Comparison of ENCODE assay signal across 25 cellular contexts in genomic region chr1:204268101-204268500, GRCh38. TPM values are rescaled to one million over a fixed set of nuclear protein-coding genes. Genes with fewer than 3 reads are reported as not detected.
DNase-seq lines count a peak whose midpoint lies in the region; ATAC-seq, FAIRE-seq and TF ChIP-seq lines count a peak whose summit lies in the region.
"Had no signal": no experiment of that assay in that cellular context is flagged by ENCODE, and none has a peak within 500 bp of the region (broad histone marks: within the 10 kb centered on the region; RNA-seq: fewer than 3 reads in every experiment).

No MANE protein-coding gene starts in this region.

- DNase-seq in COLO668 (lab: John Stamatoyannopoulos, UW; ENCODE audit: unreplicated experiment) (peak; percentile 95), NCI-H1092 treated with DMSO at 0.1 percent for 48 hours (lab: John Stamatoyannopoulos, UW) (peak; percentile 31), NCI-H526 treated with DMSO at 0.1 percent for 48 hours (lab: John Stamatoyannopoulos, UW) (peak; percentile 18), HepG2 (ENCODE audit: low spot score) (no peak), DMS 273 (lab: John Stamatoyannopoulos, UW; ENCODE audit: unreplicated experiment) (no peak), epidermal melanocyte (ENCODE audit: insufficient read length, low spot score) (no peak)
- DNase-seq in activated T-cell treated with anti-CD3 and anti-CD28 coated beads, Interleukin-2, amount 50 U/mL, for 4 hours = no peak
- DNase-seq: activated CD4-positive, alpha-beta T cell treated with anti-CD3 and anti-CD28 coated beads for 1 hour; BE2C; effector CD4-positive, alpha-beta T cell; mesenchymal stem cell; MG63; naive B cell; NCI-H2029 treated with DMSO at 0.1 percent for 48 hours; NCI-H524; T-helper 17 cell had no signal

- no peaks in the 10 kb centered on the region for H4K20me1 ChIP-seq in HepG2 (ENCODE audit: insufficient read depth, low read length)

- CTCF ChIA-PET in HepG2 (lab: Yijun Ruan, JAX; ENCODE audit: low intra/inter-chr PET ratio, low total read pairs) = no interaction called here

- H3K27me3 Mint-ChIP-seq in activated T-cell treated with anti-CD3 and anti-CD28 coated beads, Interleukin-2, amount 50 U/mL, for 4 hours (ENCODE audit: low read depth) = no peaks in the 10 kb centered on the region
- H3K27me3 Mint-ChIP-seq: brain had no signal

- FAIRE-seq in HepG2 (lab: Jason Lieb, UNC) = no peak
- FAIRE-seq: K562 had no signal

- no TSS peak for BruUV-seq in HepG2 (replicated peaks; lab: Mats Ljungman, UMichigan)

- H2AFZ ChIP-seq in HepG2 (ENCODE audit: low read length) = no peak overlapping the region
- H2AFZ ChIP-seq: GM23338 had no signal

- H3K36me3 Mint-ChIP-seq in activated T-cell treated with anti-CD3 and anti-CD28 coated beads, Interleukin-2, amount 50 U/mL, for 4 hours (ENCODE audit: insufficient read depth) = no peaks in the 10 kb centered on the region
- H3K36me3 Mint-ChIP-seq: naive B cell had no signal

- in situ Hi-C loops in HepG2 (cut with HindIII; ENCODE audit: extremely low pct_ligation_motif_present, low pct_unique_long_range_greater_than_20kb) = no loop called here

- intact Hi-C loops in HepG2 (cut with micrococcal nuclease; ENCODE audit: unreplicated experiment) = no loop called here

- no peak for TF ChIP-seq EP300 in HepG2 (IDR thresholded peaks at IDR 0.05; ENCODE audit: low read depth in 2 of 2, low read length in 2 of 2)
- no peak for TF ChIP-seq EP300 in HepG2 (CRISPR knock-in tag; IDR thresholded peaks at IDR 0.05; ENCODE audit: borderline replicate concordance)

- no peak overlapping the region for H3K4me3 ChIP-seq in HepG2 (replicated peaks in 1 of 3; ENCODE audit: insufficient read depth in 1 of 3, low read depth in 2 of 3, low read length in 3 of 3)
- H3K4me3 ChIP-seq: GM23338, K562, MG63, SK-N-MC, suprapubic skin, vagina had no signal

- no peak for TF ChIP-seq CTCF in HepG2 (CRISPR knock-in tag; IDR thresholded peaks at IDR 0.05)

- peaks cover 2 to 42% of the 10 kb centered on the region in 2 experiments; a peak in 4 of 5 replicates for H3K36me3 ChIP-seq in HepG2 (replicated peaks in 1 of 2; ENCODE audit: control insufficient read depth in 1 of 2, insufficient read depth in 2 of 2, low read length in 2 of 2)
- H3K36me3 ChIP-seq: MG63, suprapubic skin, vagina had no signal

- POLR2A ChIA-PET in HepG2 (lab: Yijun Ruan, JAX) = no interaction called here

- no peaks in the 10 kb centered on the region for H3K27me3 ChIP-seq in HepG2 (ENCODE audit: control insufficient read depth in 1 of 2, insufficient read depth in 2 of 2, low read length in 2 of 2)
- H3K27me3 ChIP-seq: BE2C, suprapubic skin, vagina had no signal

- no peaks in the 10 kb centered on the region for H3K79me2 ChIP-seq in HepG2 (ENCODE audit: insufficient read depth, low read length)

- H3K9ac ChIP-seq in HepG2 (ENCODE audit: insufficient read depth, low read depth, low read length) = no peak overlapping the region

- TF ChIP-seq POLR2A in HepG2 (IDR thresholded peaks at IDR 0.05; ENCODE audit: insufficient read depth in 1 of 2, low read depth in 2 of 2, low read length in 2 of 2) = no peak

- H3K4me1 Mint-ChIP-seq in activated T-cell treated with anti-CD3 and anti-CD28 coated beads, Interleukin-2, amount 50 U/mL, for 4 hours (ENCODE audit: low read depth) = no peaks in the 10 kb centered on the region
- H3K4me1 Mint-ChIP-seq: GM23338 had no signal

- no peak overlapping the region for H3K4me2 ChIP-seq in HepG2 (ENCODE audit: low read depth, low read length)
- H3K4me2 ChIP-seq: GM23338 had no signal

- no peaks in the 10 kb centered on the region for H3K9me3 Mint-ChIP-seq in activated T-cell treated with anti-CD3 and anti-CD28 coated beads, Interleukin-2, amount 50 U/mL, for 4 hours
- H3K9me3 Mint-ChIP-seq: brain, GM23338, naive B cell had no signal

- TF ChIP-seq RAD21 in HepG2 (CRISPR knock-in tag; IDR thresholded peaks at IDR 0.05) = no peak

- no peaks in the 10 kb centered on the region for H3K9me3 ChIP-seq in HepG2 (ENCODE audit: low read length)
- H3K9me3 ChIP-seq: BE2C, MG63, suprapubic skin, vagina had no signal

- H3K4me3 Mint-ChIP-seq in activated T-cell treated with anti-CD3 and anti-CD28 coated beads, Interleukin-2, amount 50 U/mL, for 4 hours = no peak overlapping the region
- H3K4me3 Mint-ChIP-seq: brain, GM23338, naive B cell, T-helper 17 cell had no signal

- H3K4me1 ChIP-seq in HepG2 (ENCODE audit: insufficient read depth, low read length) = peaks cover 32% of the 10 kb centered on the region
- H3K4me1 ChIP-seq: vagina had no signal

- peak overlapping the region; percentile 78 for H3K27ac ChIP-seq in HepG2 (ENCODE audit: extremely low read length, insufficient read depth, low read length)
- H3K27ac ChIP-seq: RWPE1, SK-N-MC, suprapubic skin, vagina had no signal

- ATAC-seq in HepG2 (no peak), GM21529 (IDR thresholded peaks at IDR 0.05; ENCODE audit: unreplicated experiment) (no peak)
- no peak for ATAC-seq in activated T-cell treated with anti-CD3 and anti-CD28 coated beads, Interleukin-2, amount 50 U/mL, for 4 hours
- ATAC-seq: GM23338, K562, T-helper 17 cell had no signal

- WGBS in HepG2 (ENCODE audit: low lambda C conversion rate) = 89% methylated on average over 9 of the region's 9 CpGs

TF ChIP-seq in HepG2, 621 proteins besides CTCF, POLR2A, EP300 and RAD21:
- TF ChIP-seq SRSF9 (IDR thresholded peaks at IDR 0.05; ENCODE audit: borderline replicate concordance, insufficient read depth, low read depth, low read length, poor library complexity, severe bottlenecking) = no peak
- no peak for TF ChIP-seq ZNF615 (CRISPR knock-in tag; IDR thresholded peaks at IDR 0.05; ENCODE audit: borderline replicate concordance)
- TF ChIP-seq EEA1 (CRISPR knock-in tag; IDR thresholded peaks at IDR 0.05; ENCODE audit: borderline replicate concordance) = no peak
- TF ChIP-seq ZMYM2 (CRISPR knock-in tag; IDR thresholded peaks at IDR 0.05) = no peak
- no peak for TF ChIP-seq ZNF75D (CRISPR knock-in tag; IDR thresholded peaks at IDR 0.05; ENCODE audit: borderline replicate concordance)
- no peak for TF ChIP-seq JUN (CRISPR knock-in tag; IDR thresholded peaks at IDR 0.05)
- TF ChIP-seq CC2D1A (CRISPR knock-in tag; IDR thresholded peaks at IDR 0.05) = no peak
- no peak for TF ChIP-seq ELK4 (CRISPR knock-in tag; IDR thresholded peaks at IDR 0.05; ENCODE audit: borderline replicate concordance)
- TF ChIP-seq ZFP36L1 (CRISPR knock-in tag; IDR thresholded peaks at IDR 0.05) = no peak
- TF ChIP-seq RXRA (CRISPR knock-in tag; IDR thresholded peaks at IDR 0.05) = no peak
- no peak for TF ChIP-seq ATF7-NPFF (CRISPR knock-in tag; IDR thresholded peaks at IDR 0.05; ENCODE audit: low read depth)
- TF ChIP-seq ZNF180 (CRISPR knock-in tag; IDR thresholded peaks at IDR 0.05; ENCODE audit: borderline replicate concordance, low read depth) = no peak
- TF ChIP-seq TRIM24 (CRISPR knock-in tag; IDR thresholded peaks at IDR 0.05) = no peak
- no peak for TF ChIP-seq ZNF761 (CRISPR knock-in tag; conservative IDR thresholded peaks at IDR 0.05)
- no peak for TF ChIP-seq ZNF496 (CRISPR knock-in tag; IDR thresholded peaks at IDR 0.05; ENCODE audit: insufficient replicate concordance)
- TF ChIP-seq ZNF343 (CRISPR knock-in tag; IDR thresholded peaks at IDR 0.05) = no peak
- TF ChIP-seq MTERF4 (CRISPR knock-in tag; IDR thresholded peaks at IDR 0.05) = no peak

RNA-seq across cellular contexts. Expression of gene GOLT1A, which starts 54.3 kb away (rescaled TPM):
- total RNA-seq in HepG2 (2016; rRNA removed; fragmentation: Illumina TruSeq; extraction: Trizol) = 19.4 and 28.0 TPM in 2 replicates
- 29.6 and 30.2 TPM in 2 replicates for total RNA-seq in HepG2 (2016; cell fraction: cytosol; rRNA removed; fragmentation: Illumina TruSeq; extraction: Trizol; ENCODE audit: low read depth)
- 19.8 and 27.6 TPM in 2 replicates for total RNA-seq in HepG2 (2016; cell fraction: insoluble cytoplasmic fraction; rRNA removed; fragmentation: Illumina TruSeq; extraction: Trizol)
- total RNA-seq in HepG2 (2016; cell fraction: membrane; rRNA removed; fragmentation: Illumina TruSeq; extraction: Trizol) = 35.4 and 36.5 TPM in 2 replicates
- total RNA-seq in HepG2 (2016; cell fraction: nucleus; rRNA removed; fragmentation: Illumina TruSeq; extraction: Trizol) = 16.8 and 19.9 TPM in 2 replicates
- polyA plus RNA-seq in HepG2 (2011; rRNA removed) = 25.8 and 32.8 TPM in 2 replicates
- 35.0 and 36.4 TPM in 2 replicates for polyA plus RNA-seq in HepG2 (2011; cell fraction: cytosol; rRNA removed)
- polyA plus RNA-seq in HepG2 (2011; cell fraction: nucleus; rRNA removed) = 42.2 and 45.6 TPM in 2 replicates
- 26.5 and 27.0 TPM in 2 replicates for polyA plus RNA-seq in HepG2 (2012)
- 37.9 and 41.7 TPM in 2 replicates for polyA plus RNA-seq in HepG2 (2016; cell fraction: cytosol; fragmentation: Illumina TruSeq; extraction: Trizol; ENCODE audit: low read depth)
- 21.1 and 24.0 TPM in 2 replicates for polyA plus RNA-seq in HepG2 (2016; cell fraction: insoluble cytoplasmic fraction; fragmentation: Illumina TruSeq; extraction: Trizol; ENCODE audit: low read depth)
- 39.7 and 40.2 TPM in 2 replicates for polyA plus RNA-seq in HepG2 (2016; cell fraction: membrane; fragmentation: Illumina TruSeq; extraction: Trizol; ENCODE audit: low read depth)
- 35.0 and 45.5 TPM in 2 replicates for polyA plus RNA-seq in HepG2 (2016; cell fraction: nucleus; fragmentation: Illumina TruSeq; extraction: Trizol; ENCODE audit: insufficient read depth, low read depth)
- 37.1 TPM in 1 of 2 replicates, not detected in the other for polyA minus RNA-seq in HepG2 (2011; rRNA and poly(A)+ RNA removed; ENCODE audit: low replicate concordance)
- polyA minus RNA-seq in HepG2 (2011; cell fraction: cytosol; rRNA and poly(A)+ RNA removed) = 13.6 and 16.0 TPM in 2 replicates
- 7.2 and 9.8 TPM in 2 replicates for polyA minus RNA-seq in HepG2 (2011; cell fraction: nucleus; rRNA and poly(A)+ RNA removed)
- total RNA-seq in activated T-cell treated with anti-CD3 and anti-CD28 coated beads, Interleukin-2, amount 50 U/mL, for 4 hours = not detected
- total RNA-seq: K562, skeletal muscle tissue, suprapubic skin, vagina had no signal
- polyA plus RNA-seq: K562 had no signal

Comparison
In these comparisons a context has a peak if more than half of its experiments do, and no peak if none do; other contexts are left out.
1. DNase-seq: peak in COLO668 (single experiment), NCI-H1092 treated with DMSO at 0.1 percent for 48 hours (single experiment) and NCI-H526 treated with DMSO at 0.1 percent for 48 hours (single experiment); none in HepG2 (single experiment), DMS 273 (single experiment), activated T-cell treated with anti-CD3 and anti-CD28 coated beads, Interleukin-2, amount 50 U/mL, for 4 hours (single experiment) and epidermal melanocyte (single experiment).
2. RNA of gene GOLT1A, which starts 54.3 kb away (total RNA-seq): 16.8 to 36.5 TPM in HepG2; not detected in activated T-cell treated with anti-CD3 and anti-CD28 coated beads, Interleukin-2, amount 50 U/mL, for 4 hours; every median in the first group is over 10 times any median in the second.